14 cellular contexts compared by ENCODE assay signal in the genomic region with DNA sequence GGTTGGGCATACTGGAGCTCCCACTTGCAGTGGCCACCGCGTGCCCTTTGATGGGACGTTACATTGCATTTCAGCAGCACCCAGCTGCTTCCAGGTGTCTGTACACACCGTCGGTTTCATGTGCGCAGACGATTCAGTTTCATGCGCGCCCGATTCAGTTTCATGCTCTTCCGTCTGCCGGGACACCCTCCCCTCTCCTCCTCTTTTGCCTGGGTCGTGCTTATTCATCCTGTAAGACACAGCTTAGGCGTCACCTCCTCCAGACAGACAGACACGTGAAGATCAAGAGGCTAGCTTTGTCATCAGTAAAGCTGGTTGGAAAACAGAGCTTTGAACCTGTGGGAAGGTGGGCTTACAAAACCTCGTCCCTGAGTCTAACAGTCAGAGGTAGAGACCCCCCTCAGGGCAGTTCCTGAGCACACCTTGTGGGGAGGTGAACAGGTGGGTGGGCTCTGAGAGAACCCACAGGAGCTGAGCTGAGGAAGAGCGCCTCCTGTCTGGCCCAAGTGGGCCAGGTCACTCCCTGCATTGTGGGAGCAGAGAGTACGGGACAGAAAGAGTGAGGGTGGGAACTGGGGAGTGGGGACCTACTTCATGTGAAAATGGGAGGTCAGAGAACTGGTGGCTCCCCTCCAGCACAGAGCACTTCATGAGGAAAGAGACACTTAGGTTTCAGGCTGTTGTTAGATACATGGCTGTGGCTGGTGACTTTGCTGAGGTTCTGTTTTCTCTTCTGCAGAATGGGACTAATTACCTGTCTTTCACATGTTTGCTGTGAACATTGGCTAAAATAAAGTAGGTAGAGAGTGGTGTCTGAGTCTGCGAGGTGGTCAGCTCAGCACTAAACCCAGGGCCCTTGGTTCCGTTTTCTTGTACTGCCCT.
DNase-seq lines count a peak whose midpoint lies in the region; ATAC-seq and TF ChIP-seq lines count a peak whose summit lies in the region.
"Had no signal": no experiment of that assay in that cellular context is flagged by ENCODE, and none has a peak within 500 bp of the region (broad histone marks: within the 10 kb centered on the region; RNA-seq: fewer than 3 reads in every experiment).

No MANE protein-coding gene starts in this region.

- H3K4me2 ChIP-seq in OCI-LY1 (ENCODE audit: low read length) = peak overlapping the region; percentile 46
- peak overlapping the region; percentile 70 for H3K4me2 ChIP-seq in smooth muscle cell

- H3K79me2 ChIP-seq in OCI-LY1 (ENCODE audit: insufficient read depth, low read length) (no peaks in the 10 kb centered on the region), smooth muscle cell (ENCODE audit: low read depth) (no peaks in the 10 kb centered on the region)

- H3K9me3 ChIP-seq in OCI-LY1 (ENCODE audit: low read length) (no peaks in the 10 kb centered on the region), smooth muscle cell (replicated peaks; ENCODE audit: low read depth) (no peaks in the 10 kb centered on the region)
- H3K9me3 ChIP-seq: SJCRH30 had no signal

- H2AFZ ChIP-seq in OCI-LY1 (ENCODE audit: low read length) = no peak overlapping the region
- no peak overlapping the region for H2AFZ ChIP-seq in smooth muscle cell (ENCODE audit: low read depth)

- peak overlapping the region; percentile 60 for H3K9ac ChIP-seq in OCI-LY1 (ENCODE audit: low read length)
- no peak overlapping the region for H3K9ac ChIP-seq in smooth muscle cell (ENCODE audit: low read depth)

- H3K4me3 ChIP-seq in OCI-LY1 (ENCODE audit: low read depth, low read length, poor library complexity, severe bottlenecking) (peak overlapping the region; percentile 26), smooth muscle cell (no peak overlapping the region)
- H3K4me3 ChIP-seq: SJCRH30 had no signal

- no peaks in the 10 kb centered on the region for H4K20me1 ChIP-seq in OCI-LY1 (ENCODE audit: insufficient read depth, low read length)
- H4K20me1 ChIP-seq in smooth muscle cell (ENCODE audit: low read depth) = peaks cover 19% of the 10 kb centered on the region

- peaks cover 12% of the 10 kb centered on the region for H3K4me1 Mint-ChIP-seq in activated CD4-positive, alpha-beta T cell treated with anti-CD3 and anti-CD28 coated beads for 36 hours
- H3K4me1 Mint-ChIP-seq in activated CD4-positive, alpha-beta T cell treated with anti-CD3 and anti-CD28 coated beads, Interleukin-2, amount 10 ng/mL, durations not matched to agents 7 days and 5 days = peaks cover 11% of the 10 kb centered on the region
- peaks cover 38% of the 10 kb centered on the region for H3K4me1 Mint-ChIP-seq in glutamatergic neuron (ENCODE audit: low read depth, unreplicated experiment)

- no peaks in the 10 kb centered on the region for H3K27me3 ChIP-seq in OCI-LY1 (ENCODE audit: insufficient read depth, low read length)
- H3K27me3 ChIP-seq in smooth muscle cell (ENCODE audit: low read depth) = no peaks in the 10 kb centered on the region
- H3K27me3 ChIP-seq: SJCRH30 had no signal

- POLR2A ChIA-PET in activated CD4-positive, alpha-beta T cell treated with anti-CD3 and anti-CD28 coated beads for 36 hours (lab: Charles Lee) = no interaction called here
- POLR2A ChIA-PET in activated CD4-positive, alpha-beta T cell treated with anti-CD3 and anti-CD28 coated beads, Interleukin-2, amount 10 ng/mL, durations not matched to agents 7 days and 5 days (lab: Charles Lee) = no interaction called here

- H3K27ac ChIP-seq in OCI-LY1 (ENCODE audit: low read depth, low read length, poor library complexity, severe bottlenecking) (peak overlapping the region; percentile 95), smooth muscle cell (ENCODE audit: low read depth) (no peak overlapping the region)
- H3K27ac ChIP-seq: 22Rv1, SJCRH30 had no signal

- intact Hi-C loops in activated CD4-positive, alpha-beta T cell treated with anti-CD3 and anti-CD28 coated beads for 36 hours (cut with DNase I, micrococcal nuclease) = loop anchor here in 1 of 2 experiments (5.0 kb wide), 3 partner anchors 174 to 719 kb away; no protein-coding TSS in a partner anchor

- TF ChIP-seq CTCF in OCI-LY1 (IDR thresholded peaks at IDR 0.05; ENCODE audit: low read length) = peak; percentile 61
- no peak for TF ChIP-seq CTCF in glutamatergic neuron (IDR thresholded peaks at IDR 0.05; ENCODE audit: partially characterized antibody, unreplicated experiment)
- no peak for TF ChIP-seq CTCF in smooth muscle cell (IDR thresholded peaks at IDR 0.05; ENCODE audit: borderline replicate concordance, insufficient read depth, poor library complexity, severe bottlenecking)

- no peak overlapping the region for H3K27ac Mint-ChIP-seq in activated CD4-positive, alpha-beta T cell treated with anti-CD3 and anti-CD28 coated beads for 36 hours
- no peak overlapping the region for H3K27ac Mint-ChIP-seq in activated CD4-positive, alpha-beta T cell treated with anti-CD3 and anti-CD28 coated beads, Interleukin-2, amount 10 ng/mL, durations not matched to agents 7 days and 5 days
- H3K27ac Mint-ChIP-seq in glutamatergic neuron (ENCODE audit: unreplicated experiment) = no peak overlapping the region

- H3K4me3 Mint-ChIP-seq in activated CD4-positive, alpha-beta T cell treated with anti-CD3 and anti-CD28 coated beads for 36 hours = no peak overlapping the region
- no peak overlapping the region for H3K4me3 Mint-ChIP-seq in activated CD4-positive, alpha-beta T cell treated with anti-CD3 and anti-CD28 coated beads, Interleukin-2, amount 10 ng/mL, durations not matched to agents 7 days and 5 days
- H3K4me3 Mint-ChIP-seq in glutamatergic neuron (ENCODE audit: unreplicated experiment) = peak overlapping the region; percentile 64

- H3K36me3 Mint-ChIP-seq in activated CD4-positive, alpha-beta T cell treated with anti-CD3 and anti-CD28 coated beads for 36 hours (ENCODE audit: low read depth) = peaks cover 6% of the 10 kb centered on the region
- H3K36me3 Mint-ChIP-seq in activated CD4-positive, alpha-beta T cell treated with anti-CD3 and anti-CD28 coated beads, Interleukin-2, amount 10 ng/mL, durations not matched to agents 7 days and 5 days (ENCODE audit: low read depth) = no peaks in the 10 kb centered on the region
- H3K36me3 Mint-ChIP-seq in glutamatergic neuron (ENCODE audit: unreplicated experiment) = peaks cover 6% of the 10 kb centered on the region

- H3K27me3 Mint-ChIP-seq in activated CD4-positive, alpha-beta T cell treated with anti-CD3 and anti-CD28 coated beads for 36 hours = no peaks in the 10 kb centered on the region
- no peaks in the 10 kb centered on the region for H3K27me3 Mint-ChIP-seq in activated CD4-positive, alpha-beta T cell treated with anti-CD3 and anti-CD28 coated beads, Interleukin-2, amount 10 ng/mL, durations not matched to agents 7 days and 5 days
- H3K27me3 Mint-ChIP-seq in glutamatergic neuron (ENCODE audit: unreplicated experiment) = peaks cover 14% of the 10 kb centered on the region

- ATAC-seq in activated CD4-positive, alpha-beta T cell treated with anti-CD3 and anti-CD28 coated beads for 36 hours = no peak
- no peak for ATAC-seq in GM21515 (IDR thresholded peaks at IDR 0.05; ENCODE audit: unreplicated experiment)

- H3K4me1 ChIP-seq in OCI-LY1 (ENCODE audit: insufficient read depth, low read length, severe bottlenecking) (peaks cover 59% of the 10 kb centered on the region), smooth muscle cell (ENCODE audit: low read depth) (peaks cover 30% of the 10 kb centered on the region)

- no peaks in the 10 kb centered on the region for H3K9me3 Mint-ChIP-seq in activated CD4-positive, alpha-beta T cell treated with anti-CD3 and anti-CD28 coated beads for 36 hours (ENCODE audit: low read depth)
- H3K9me3 Mint-ChIP-seq in activated CD4-positive, alpha-beta T cell treated with anti-CD3 and anti-CD28 coated beads, Interleukin-2, amount 10 ng/mL, durations not matched to agents 7 days and 5 days = no peaks in the 10 kb centered on the region
- peaks cover 2% of the 10 kb centered on the region for H3K9me3 Mint-ChIP-seq in glutamatergic neuron (ENCODE audit: unreplicated experiment)

- WGBS in smooth muscle cell (ENCODE audit: low lambda C conversion rate) = 84% methylated on average over 20 of the region's 20 CpGs

- H3K36me3 ChIP-seq in OCI-LY1 (ENCODE audit: insufficient read depth, low read length) = peaks cover 8% of the 10 kb centered on the region; the same call in 1 of the 2 replicates
- no peaks in the 10 kb centered on the region for H3K36me3 ChIP-seq in smooth muscle cell (ENCODE audit: low read depth)
- H3K36me3 ChIP-seq: SJCRH30 had no signal

- H3K9me2 ChIP-seq in OCI-LY1 (ENCODE audit: low read depth, low read length) = no peaks in the 10 kb centered on the region

- CTCF ChIA-PET in activated CD4-positive, alpha-beta T cell treated with anti-CD3 and anti-CD28 coated beads for 36 hours (lab: Charles Lee) = interaction anchor here (0.6 to 1.1 kb wide), 3 partner anchors 9 to 296 kb away, joined by 3 read pairs; no protein-coding TSS in a partner anchor
- CTCF ChIA-PET in activated CD4-positive, alpha-beta T cell treated with anti-CD3 and anti-CD28 coated beads, Interleukin-2, amount 10 ng/mL, durations not matched to agents 7 days and 5 days (lab: Charles Lee) = interaction anchor here (1.4 kb wide), 1 partner anchor 13 kb away, joined by 3 read pairs; no protein-coding TSS in a partner anchor

- H3F3A ChIP-seq in OCI-LY1 (ENCODE audit: insufficient read depth, low read length) = no peaks in the 10 kb centered on the region
- peaks cover 13% of the 10 kb centered on the region for H3F3A ChIP-seq in smooth muscle cell (ENCODE audit: low read depth)

- peak; percentile 20 for DNase-seq in activated CD4-positive, alpha-beta T cell treated with anti-CD3 and anti-CD28 coated beads for 36 hours
- DNase-seq in activated CD4-positive, alpha-beta T cell treated with anti-CD3 and anti-CD28 coated beads, Interleukin-2, amount 10 ng/mL, durations not matched to agents 7 days and 5 days = no peak
- DNase-seq in glutamatergic neuron = no peak
- no peak for DNase-seq in smooth muscle cell (lab: John Stamatoyannopoulos, UW; ENCODE audit: unreplicated experiment)
- DNase-seq in NCI-H1092 (lab: John Stamatoyannopoulos, UW) = no peak
- no peak for DNase-seq in activated T-cell treated with anti-CD3 and anti-CD28 coated beads for 4 hours
- DNase-seq: NCI-H1436 treated with DMSO at 0.1 percent for 48 hours, NCI-H2107, NCI-H446, RPMI8226, SJCRH30 had no signal
